9 cellular contexts compared by ENCODE assay signal in genomic region chr19:11530432-11530831, GRCh38. TPM values are rescaled to one million over a fixed set of nuclear protein-coding genes. Genes with fewer than 3 reads are reported as not detected.
DNase-seq lines count a peak whose midpoint lies in the region; ATAC-seq and TF ChIP-seq lines count a peak whose summit lies in the region.
"Had no signal": no experiment of that assay in that cellular context is flagged by ENCODE, and none has a peak within 500 bp of the region (broad histone marks: within the 10 kb centered on the region; RNA-seq: fewer than 3 reads in every experiment).

No MANE protein-coding gene starts in this region.

- peak; percentile 38; the same call in 1 of the 2 replicates for TF ChIP-seq CTCF in GM12874 (IDR thresholded peaks at IDR 0.05; ENCODE audit: insufficient read depth, low read depth, low read length)
- TF ChIP-seq CTCF in WTC11 (IDR thresholded peaks at IDR 0.05) = no peak
- peak; percentile 44 for TF ChIP-seq CTCF in epithelial cell of proximal tubule (conservative IDR thresholded peaks at IDR 0.05; ENCODE audit: low read depth, low read length)
- peak in 1 of 2 experiments; percentile 23 for TF ChIP-seq CTCF in tibial artery (IDR thresholded peaks at IDR 0.05)
- TF ChIP-seq CTCF in GM20000 (IDR thresholded peaks at IDR 0.05; ENCODE audit: extremely low read depth, missing control alignments) = no peak

- no peak overlapping the region for H2BK15ac ChIP-seq in mesendoderm (replicated peaks; ENCODE audit: low read depth)

- no peak overlapping the region for H3K27ac Mint-ChIP-seq in WTC11
- H3K27ac Mint-ChIP-seq: T-helper 1 cell treated with Interleukin-12 subunit alpha and Interleukin-12 subunit beta and Interleukin-4 antibody, amounts not matched to agents 30 μg/mL and 1 μg/mL, for 36 hours had no signal

- no peak overlapping the region for H2BK120ac ChIP-seq in mesendoderm (ENCODE audit: low read depth, low read length)

- no CpG with 5 or more reads among the region's 9 CpGs for WGBS in mesendoderm (ENCODE audit: extremely low coverage, insufficient coverage, low lambda C conversion rate)

- H2AK5ac ChIP-seq in mesendoderm (ENCODE audit: low read length) = no peak overlapping the region

- no peak overlapping the region for H4K5ac ChIP-seq in mesendoderm (ENCODE audit: low read length)

- H3K79me2 ChIP-seq in mesendoderm (ENCODE audit: control insufficient read depth, insufficient read depth, low read length) = no peaks in the 10 kb centered on the region

- no peaks in the 10 kb centered on the region for H3K27me3 ChIP-seq in mesendoderm (ENCODE audit: insufficient read depth, low read length, poor library complexity)
- no peaks in the 10 kb centered on the region for H3K27me3 ChIP-seq in tibial artery

- peaks cover 9% of the 10 kb centered on the region for H3K4me1 Mint-ChIP-seq in WTC11

- no peaks in the 10 kb centered on the region for H3K9me3 Mint-ChIP-seq in WTC11
- H3K9me3 Mint-ChIP-seq: T-helper 1 cell treated with Interleukin-12 subunit alpha and Interleukin-12 subunit beta and Interleukin-4 antibody, amounts not matched to agents 30 μg/mL and 1 μg/mL, for 36 hours had no signal

- intact Hi-C loops in tibial artery (cut with DNase I; ENCODE audit: low total_unique reads) = no loop called here

- no peak overlapping the region for H3K4ac ChIP-seq in mesendoderm (ENCODE audit: low read depth, low read length)

- H3K36me3 Mint-ChIP-seq in WTC11 = no peaks in the 10 kb centered on the region

- DNase-seq in NCI-H2107 (lab: John Stamatoyannopoulos, UW) = peak; percentile 52
- peak; percentile 81 for DNase-seq in WTC11 (ENCODE audit: low spot score)
- DNase-seq in epithelial cell of proximal tubule (ENCODE audit: low read depth) = peak; percentile 59
- DNase-seq in mesendoderm = peak; percentile 97
- peak; percentile 53 to 90 for DNase-seq in tibial artery
- DNase-seq in GM20000 (ENCODE audit: low spot score) = no peak

- no peak overlapping the region for H3K18ac ChIP-seq in mesendoderm (ENCODE audit: low read length)

- no peak overlapping the region for H3K27ac ChIP-seq in mesendoderm (ENCODE audit: low read depth, low read length)
- H3K27ac ChIP-seq in tibial artery = peak overlapping the region; percentile 81 to 88

- POLR2A ChIA-PET in WTC11 (lab: Charles Lee) = interaction anchor here (0.6 to 1.3 kb wide), 4 partner anchors 8 to 148 kb away, joined by 3 to 6 read pairs (median 6); partner anchors contain the start of genes CNN1 and ELOF1

- no peak overlapping the region for H3K9ac ChIP-seq in mesendoderm (ENCODE audit: low read length)

- no peak overlapping the region for H3K4me3 ChIP-seq in epithelial cell of proximal tubule (ENCODE audit: low read depth, low read length)
- no peak overlapping the region for H3K4me3 ChIP-seq in mesendoderm (ENCODE audit: low read length)
- H3K4me3 ChIP-seq in tibial artery = no peak overlapping the region

- H3K9me3 ChIP-seq in tibial artery = no peaks in the 10 kb centered on the region

- no peaks in the 10 kb centered on the region for H3K4me1 ChIP-seq in mesendoderm (ENCODE audit: control insufficient read depth, low read depth, low read length)
- H3K4me1 ChIP-seq in tibial artery = peaks cover 0 to 44% (median 20%) of the 10 kb centered on the region in 4 donors

- H3K36me3 ChIP-seq in mesendoderm (ENCODE audit: control insufficient read depth, insufficient read depth, low read length) = no peaks in the 10 kb centered on the region
- no peaks in the 10 kb centered on the region for H3K36me3 ChIP-seq in tibial artery

- no peak overlapping the region for H3K4me3 Mint-ChIP-seq in WTC11
- H3K4me3 Mint-ChIP-seq: T-helper 1 cell treated with Interleukin-12 subunit alpha and Interleukin-12 subunit beta and Interleukin-4 antibody, amounts not matched to agents 30 μg/mL and 1 μg/mL, for 36 hours had no signal

- peaks cover 35% of the 10 kb centered on the region for H3K27me3 Mint-ChIP-seq in WTC11 (ENCODE audit: low read depth)

- CTCF ChIA-PET in WTC11 (lab: Charles Lee) = interaction anchor here (0.6 to 1.4 kb wide), 12 partner anchors 8 to 267 kb away, joined by 3 to 10 read pairs (median 5); partner anchors contain the start of genes CNN1, RGL3 and SWSAP1

- H3K79me1 ChIP-seq in mesendoderm (ENCODE audit: low read length) = peaks cover 2% of the 10 kb centered on the region

- no peak overlapping the region for H2BK5ac ChIP-seq in mesendoderm (ENCODE audit: low read length)

- H3K23ac ChIP-seq in mesendoderm (ENCODE audit: low read length) = no peak overlapping the region

- no peak overlapping the region for H3K4me2 ChIP-seq in mesendoderm (ENCODE audit: low read length)

- H4K8ac ChIP-seq in mesendoderm (ENCODE audit: low read depth, low read length) = no peak overlapping the region

- ATAC-seq in WTC11 = peak; percentile 65
- no peak for ATAC-seq in GM19397 (IDR thresholded peaks at IDR 0.05; ENCODE audit: unreplicated experiment)

- H3K56ac ChIP-seq in mesendoderm (ENCODE audit: low read length) = no peak overlapping the region

TF ChIP-seq in WTC11, 78 proteins besides CTCF, POLR2A, EP300 and RAD21 (continues in another document):
- TF ChIP-seq MXD4 (CRISPR knock-in tag; IDR thresholded peaks at IDR 0.05; ENCODE audit: borderline replicate concordance) (no peak), FOXP4 (CRISPR knock-in tag; IDR thresholded peaks at IDR 0.05) (no peak), ZNF671 (CRISPR knock-in tag; IDR thresholded peaks at IDR 0.05) (no peak), TCF7 (CRISPR knock-in tag; IDR thresholded peaks at IDR 0.05; ENCODE audit: low read depth) (no peak), USF2 (CRISPR knock-in tag; IDR thresholded peaks at IDR 0.05) (peak; percentile 86), ZNF263 (CRISPR knock-in tag; IDR thresholded peaks at IDR 0.05; ENCODE audit: low read depth) (no peak), CDX4 (CRISPR knock-in tag; IDR thresholded peaks at IDR 0.05; ENCODE audit: borderline replicate concordance) (no peak), ATF6 (CRISPR knock-in tag; IDR thresholded peaks at IDR 0.05) (no peak), GRHL2 (CRISPR knock-in tag; IDR thresholded peaks at IDR 0.05; ENCODE audit: insufficient replicate concordance, severe bottlenecking) (no peak)

RNA-seq across cellular contexts. Expression of gene ECSIT, which starts 1.5 kb away (rescaled TPM):
- total RNA-seq in WTC11 (2021) (56.4 to 64.1 TPM (median 61.7 TPM) in 3 replicates), epithelial cell of proximal tubule (58.9 and 59.0 TPM in 2 replicates)
- 32.8 TPM for polyA plus RNA-seq in mesendoderm (2013, experiment 1 of 2)
- 32.9 TPM for polyA plus RNA-seq in mesendoderm (2013, experiment 2 of 2)

RNA-seq across cellular contexts. Expression of gene CNN1, which starts 8.2 kb away (rescaled TPM):
- 16.0 to 18.0 TPM (median 17.4 TPM) in 3 replicates for total RNA-seq in WTC11 (2021)
- 5.6 and 16.1 TPM in 2 replicates for total RNA-seq in epithelial cell of proximal tubule
- polyA plus RNA-seq in mesendoderm (2013, experiment 1 of 2) = 50.0 TPM
- 53.3 TPM for polyA plus RNA-seq in mesendoderm (2013, experiment 2 of 2)

RNA-seq across cellular contexts. Expression of gene ZNF653, which starts 24.8 kb away (rescaled TPM):
- total RNA-seq in WTC11 (2021) (10.3 to 13.4 TPM (median 11.5 TPM) in 3 replicates), epithelial cell of proximal tubule (5.9 and 23.4 TPM in 2 replicates)
- polyA plus RNA-seq in mesendoderm (2013, experiment 1 of 2) = 5.3 TPM
- polyA plus RNA-seq in mesendoderm (2013, experiment 2 of 2) = 5.2 TPM

RNA-seq across cellular contexts. Expression of gene ELOF1, which starts 28.6 kb away (rescaled TPM):
- 70.9 to 86.0 TPM (median 73.4 TPM) in 3 replicates for total RNA-seq in WTC11 (2021)
- total RNA-seq in epithelial cell of proximal tubule = 49.8 and 95.5 TPM in 2 replicates
- polyA plus RNA-seq in mesendoderm (2013, experiment 1 of 2) = 96.2 TPM
- polyA plus RNA-seq in mesendoderm (2013, experiment 2 of 2) = 97.5 TPM

RNA-seq across cellular contexts. Expression of gene ACP5, which starts 47.0 kb away (rescaled TPM):
- 8.6 to 14.3 TPM (median 11.8 TPM) in 3 replicates for total RNA-seq in WTC11 (2021)
- 3.3 and 4.4 TPM in 2 replicates for total RNA-seq in epithelial cell of proximal tubule
- 4.5 TPM for polyA plus RNA-seq in mesendoderm (2013, experiment 1 of 2)
- 3.7 TPM for polyA plus RNA-seq in mesendoderm (2013, experiment 2 of 2)

Comparison
In these comparisons a context has a peak if more than half of its experiments do, and no peak if none do; other contexts are left out.
1. CTCF ChIP-seq: peak in GM12874 (single experiment) and epithelial cell of proximal tubule (single experiment); none in WTC11 (single experiment) and GM20000 (single experiment).